ENCODE assay signal across 8 cellular contexts in genomic region chr12:42238240-42239140, GRCh38.
A peak's percentile ranks its signal among the peaks of the same experiment; 100 is the strongest.
DNase-seq lines count a peak whose midpoint lies in the region; ATAC-seq and TF ChIP-seq lines count a peak whose summit lies in the region.

YAF2 (minus strand) TSS chr12:42238248; CDS start chr12:42238180, 68 bp downstream.

- H3K36me3 ChIP-seq in iPS-20b (ENCODE audit: insufficient read depth, low read depth, low read length), result no peaks in the 10 kb centered on the region

- in situ Hi-C loops in T47D (cut with HindIII; ENCODE audit: low pct_unique_long_range_greater_than_20kb, low sequenced_read_pairs), result no loop called here

- H3K4me3 ChIP-seq in iPS-20b (ENCODE audit: low read length) (peak within 1 kb of the TSS; percentile 74), skin epidermis (peak within 1 kb of the TSS; percentile 65 to 92 (median 76))

- TF ChIP-seq CTCF in VCaP (conservative IDR thresholded peaks at IDR 0.05), result no peak

- H3K27ac ChIP-seq in VCaP, result peak within 1 kb of the TSS; percentile 94
- H3K27ac ChIP-seq in iPS-20b (ENCODE audit: low read length), result no peak within 1 kb of the TSS
- peak within 1 kb of the TSS; percentile 60 to 96 (median 90) for H3K27ac ChIP-seq in skin epidermis

- no peaks in the 10 kb centered on the region for H3K9me3 ChIP-seq in iPS-20b (ENCODE audit: insufficient read depth, low read depth, low read length)

- H3K9ac ChIP-seq in iPS-20b (ENCODE audit: low read depth, low read length), result peak within 1 kb of the TSS; percentile 49; the same call in 1 of the 2 replicates

- H3K27me3 ChIP-seq in iPS-20b (ENCODE audit: insufficient read depth, low read length), result peaks cover 91% of the 10 kb centered on the region

- DNase-seq in SIG-M5 treated with dmso at 0.1 percent for 504 hours (lab: John Stamatoyannopoulos, UW; ENCODE audit: unreplicated experiment) (peak; percentile 82), SIG-M5 (lab: John Stamatoyannopoulos, UW) (no peak), NCI-H2107 (lab: John Stamatoyannopoulos, UW) (peak; percentile 80), T47D (ENCODE audit: low read depth in 1 of 2, low spot score in 1 of 2) (peak; percentile 92 to 99)

- no peaks in the 10 kb centered on the region; the same call in 1 of the 2 replicates for H3K4me1 ChIP-seq in iPS-20b (ENCODE audit: insufficient read depth, low read length)

- peak; percentile 74 for ATAC-seq in HG02981 (IDR thresholded peaks at IDR 0.05; ENCODE audit: unreplicated experiment)
